In the genomic region with DNA sequence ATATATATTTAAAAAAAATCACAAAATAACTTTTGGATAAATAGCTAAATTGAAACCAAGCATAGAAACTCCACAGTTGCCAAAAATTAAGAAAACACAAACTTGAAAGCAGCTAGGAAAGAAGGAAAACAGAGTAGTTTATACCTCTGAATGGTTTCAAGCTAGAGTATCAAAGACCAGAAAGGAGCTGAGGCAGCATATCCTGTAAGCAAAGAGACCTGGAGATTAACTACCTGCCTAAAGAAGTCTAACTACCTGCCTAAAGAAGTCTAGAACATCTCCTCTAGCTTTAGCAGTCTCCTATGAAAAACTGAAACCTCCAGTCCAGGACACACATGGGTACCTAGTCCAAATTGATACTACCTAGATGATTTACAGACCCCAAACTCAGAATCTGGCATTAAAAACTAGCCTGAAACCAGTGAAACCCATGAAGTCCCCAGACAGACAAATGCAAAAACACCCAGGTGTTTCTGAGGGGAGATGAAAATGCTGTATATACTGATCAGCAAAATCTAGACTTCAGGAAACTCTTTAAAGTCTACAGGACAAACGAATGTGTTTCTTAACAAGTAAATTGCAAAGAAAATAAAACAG, we compare ENCODE assay signal across 25 cellular contexts. TPM values are rescaled to one million over a fixed set of nuclear protein-coding genes. Genes with fewer than 3 reads are reported as not detected.
DNase-seq lines count a peak whose midpoint lies in the region; ATAC-seq and TF ChIP-seq lines count a peak whose summit lies in the region.
"Had no signal": no experiment of that assay in that cellular context is flagged by ENCODE, and none has a peak within 500 bp of the region (broad histone marks: within the 10 kb centered on the region; RNA-seq: fewer than 3 reads in every experiment).

No MANE protein-coding gene starts in this region.

- peaks cover 6% of the 10 kb centered on the region for H3K36me3 Mint-ChIP-seq in activated CD8-positive, alpha-beta T cell treated with anti-CD3 and anti-CD28 coated beads for 36 hours (ENCODE audit: low read depth)
- H3K36me3 Mint-ChIP-seq in activated CD8-positive, alpha-beta T cell treated with anti-CD3 and anti-CD28 coated beads, Interleukin-2, amount 10 ng/mL, durations not matched to agents 7 days and 5 days (ENCODE audit: low read depth), result peaks cover 12% of the 10 kb centered on the region
- peaks cover 8% of the 10 kb centered on the region for H3K36me3 Mint-ChIP-seq in neural crest cell (ENCODE audit: low read depth)

- WGBS in suprapubic skin, result 80% methylated on average over 1 of the region's 1 CpG

- no peaks in the 10 kb centered on the region for H3K36me3 ChIP-seq in MM.1S (replicated peaks; ENCODE audit: insufficient read depth, low read length)
- H3K36me3 ChIP-seq in suprapubic skin, result peaks cover 12% of the 10 kb centered on the region
- H3K36me3 ChIP-seq: sigmoid colon had no signal

- ATAC-seq in activated CD8-positive, alpha-beta T cell treated with anti-CD3 and anti-CD28 coated beads for 36 hours, result no peak
- no peak for ATAC-seq in activated CD8-positive, alpha-beta T cell treated with anti-CD3 and anti-CD28 coated beads, Interleukin-2, amount 10 ng/mL, durations not matched to agents 7 days and 5 days
- peak; percentile 64 for ATAC-seq in GM19455 (IDR thresholded peaks at IDR 0.05; ENCODE audit: unreplicated experiment)
- ATAC-seq in HG03439 (IDR thresholded peaks at IDR 0.05; ENCODE audit: unreplicated experiment), result no peak
- no peak for ATAC-seq in GM19463 (IDR thresholded peaks at IDR 0.05; ENCODE audit: unreplicated experiment)
- ATAC-seq: gastroesophageal sphincter had no signal

- no peaks in the 10 kb centered on the region for H3K9me2 ChIP-seq in MM.1S (replicated peaks; ENCODE audit: insufficient read depth, low read length)

- TF ChIP-seq CTCF in activated CD8-positive, alpha-beta T cell treated with anti-CD3 and anti-CD28 coated beads for 36 hours (IDR thresholded peaks at IDR 0.05), result no peak
- TF ChIP-seq CTCF in MM.1S (IDR thresholded peaks at IDR 0.05; ENCODE audit: low read length), result no peak
- no peak for TF ChIP-seq CTCF in neural crest cell (conservative IDR thresholded peaks at IDR 0.05)
- TF ChIP-seq CTCF in suprapubic skin (IDR thresholded peaks at IDR 0.05), result no peak

- TF ChIP-seq EP300 in suprapubic skin (IDR thresholded peaks at IDR 0.05), result no peak

- DNase-seq in activated CD8-positive, alpha-beta T cell treated with anti-CD3 and anti-CD28 coated beads for 36 hours, result no peak
- DNase-seq in activated CD8-positive, alpha-beta T cell treated with anti-CD3 and anti-CD28 coated beads, Interleukin-2, amount 10 ng/mL, durations not matched to agents 7 days and 5 days, result no peak
- DNase-seq in MM.1S (peak; percentile 79), neural crest cell (ENCODE audit: low read depth, low spot score) (no peak), suprapubic skin (ENCODE audit: low spot score in 2 of 2) (no peak)
- DNase-seq: activated CD4-positive, alpha-beta T cell treated with anti-CD3 and anti-CD28 coated beads for 48 hours; caudate nucleus; hypothalamus; immature natural killer cell; mesenchymal stem cell; NCI-H1092 treated with DMSO at 0.1 percent for 48 hours; NCI-H187 treated with DMSO at 0.1 percent for 48 hours; NCI-H526; PC-9; Right ventricle myocardium superior; sigmoid colon; stimulated activated CD4-positive, alpha-beta T cell treated with anti-CD3 and anti-CD28 coated beads, Interleukin-15, amount 100 ng/mL, for 24 hours had no signal

- peak overlapping the region; percentile 5 for H3K27ac Mint-ChIP-seq in activated CD8-positive, alpha-beta T cell treated with anti-CD3 and anti-CD28 coated beads for 36 hours
- no peak overlapping the region for H3K27ac Mint-ChIP-seq in activated CD8-positive, alpha-beta T cell treated with anti-CD3 and anti-CD28 coated beads, Interleukin-2, amount 10 ng/mL, durations not matched to agents 7 days and 5 days
- H3K27ac Mint-ChIP-seq in neural crest cell (ENCODE audit: unreplicated experiment), result peak overlapping the region; percentile 12
- H3K27ac Mint-ChIP-seq: activated naive CD8-positive, alpha-beta T cell; progenitor cell of endocrine pancreas had no signal

- no peaks in the 10 kb centered on the region for H3K9me3 Mint-ChIP-seq in activated CD8-positive, alpha-beta T cell treated with anti-CD3 and anti-CD28 coated beads for 36 hours
- no peaks in the 10 kb centered on the region for H3K9me3 Mint-ChIP-seq in activated CD8-positive, alpha-beta T cell treated with anti-CD3 and anti-CD28 coated beads, Interleukin-2, amount 10 ng/mL, durations not matched to agents 7 days and 5 days (ENCODE audit: insufficient read depth)
- no peaks in the 10 kb centered on the region for H3K9me3 Mint-ChIP-seq in neural crest cell
- H3K9me3 Mint-ChIP-seq: immature natural killer cell had no signal

- peaks cover 72% of the 10 kb centered on the region for H3K79me2 ChIP-seq in MM.1S (ENCODE audit: low read length)

- POLR2A ChIA-PET in activated CD8-positive, alpha-beta T cell treated with anti-CD3 and anti-CD28 coated beads for 36 hours (lab: Charles Lee), result no interaction called here
- POLR2A ChIA-PET in activated CD8-positive, alpha-beta T cell treated with anti-CD3 and anti-CD28 coated beads, Interleukin-2, amount 10 ng/mL, durations not matched to agents 7 days and 5 days (lab: Charles Lee), result no interaction called here

- no peaks in the 10 kb centered on the region for H3K9me3 ChIP-seq in MM.1S (replicated peaks; ENCODE audit: insufficient read depth, low read length)
- no peaks in the 10 kb centered on the region for H3K9me3 ChIP-seq in suprapubic skin
- H3K9me3 ChIP-seq: gastroesophageal sphincter, neutrophil, sigmoid colon had no signal

- intact Hi-C loops in activated CD8-positive, alpha-beta T cell treated with anti-CD3 and anti-CD28 coated beads for 36 hours (cut with micrococcal nuclease), result no loop called here

- TF ChIP-seq POLR2A in suprapubic skin (IDR thresholded peaks at IDR 0.05), result no peak

- H3K4me3 ChIP-seq in MM.1S (ENCODE audit: low read length) (peak overlapping the region; percentile 30), suprapubic skin (no peak overlapping the region)
- H3K4me3 ChIP-seq: gastroesophageal sphincter, PC-9, sigmoid colon had no signal

- H3K27me3 Mint-ChIP-seq in activated CD8-positive, alpha-beta T cell treated with anti-CD3 and anti-CD28 coated beads for 36 hours, result no peaks in the 10 kb centered on the region
- no peaks in the 10 kb centered on the region for H3K27me3 Mint-ChIP-seq in activated CD8-positive, alpha-beta T cell treated with anti-CD3 and anti-CD28 coated beads, Interleukin-2, amount 10 ng/mL, durations not matched to agents 7 days and 5 days (ENCODE audit: low read depth)
- no peaks in the 10 kb centered on the region for H3K27me3 Mint-ChIP-seq in neural crest cell (ENCODE audit: low read depth)
- H3K27me3 Mint-ChIP-seq: activated naive CD8-positive, alpha-beta T cell; progenitor cell of endocrine pancreas had no signal

- H3K4me3 Mint-ChIP-seq in activated CD8-positive, alpha-beta T cell treated with anti-CD3 and anti-CD28 coated beads for 36 hours, result no peak overlapping the region
- no peak overlapping the region for H3K4me3 Mint-ChIP-seq in activated CD8-positive, alpha-beta T cell treated with anti-CD3 and anti-CD28 coated beads, Interleukin-2, amount 10 ng/mL, durations not matched to agents 7 days and 5 days
- H3K4me3 Mint-ChIP-seq in neural crest cell, result no peak overlapping the region
- H3K4me3 Mint-ChIP-seq: activated naive CD8-positive, alpha-beta T cell; immature natural killer cell had no signal

- peaks cover 25% of the 10 kb centered on the region for H3F3A ChIP-seq in MM.1S (ENCODE audit: insufficient read depth, low read length)

- peak overlapping the region; percentile 54 for H3K4me2 ChIP-seq in MM.1S (ENCODE audit: low read depth, low read length)
- H3K4me2 ChIP-seq: PC-9 had no signal

- peak overlapping the region; percentile 9; the same call in 1 of the 2 replicates for H3K9ac ChIP-seq in MM.1S (ENCODE audit: low read length)

- CTCF ChIA-PET in activated CD8-positive, alpha-beta T cell treated with anti-CD3 and anti-CD28 coated beads for 36 hours (lab: Charles Lee), result no interaction called here
- CTCF ChIA-PET in activated CD8-positive, alpha-beta T cell treated with anti-CD3 and anti-CD28 coated beads, Interleukin-2, amount 10 ng/mL, durations not matched to agents 7 days and 5 days (lab: Charles Lee), result no interaction called here

- no peak overlapping the region for H2AFZ ChIP-seq in MM.1S (ENCODE audit: low read length)
- H2AFZ ChIP-seq: PC-9 had no signal

- peaks cover 25% of the 10 kb centered on the region for H3K4me1 Mint-ChIP-seq in activated CD8-positive, alpha-beta T cell treated with anti-CD3 and anti-CD28 coated beads for 36 hours (ENCODE audit: low read depth)
- peaks cover 5% of the 10 kb centered on the region for H3K4me1 Mint-ChIP-seq in activated CD8-positive, alpha-beta T cell treated with anti-CD3 and anti-CD28 coated beads, Interleukin-2, amount 10 ng/mL, durations not matched to agents 7 days and 5 days (ENCODE audit: low read depth)
- peaks cover 8% of the 10 kb centered on the region for H3K4me1 Mint-ChIP-seq in neural crest cell

- no peaks in the 10 kb centered on the region for H3K27me3 ChIP-seq in MM.1S (replicated peaks; ENCODE audit: insufficient read depth, low read length)
- no peaks in the 10 kb centered on the region for H3K27me3 ChIP-seq in suprapubic skin
- H3K27me3 ChIP-seq: gastroesophageal sphincter, neutrophil, sigmoid colon had no signal

- no peaks in the 10 kb centered on the region for H4K20me1 ChIP-seq in MM.1S (ENCODE audit: insufficient read depth, low read length)

- H3K27ac ChIP-seq in MM.1S (ENCODE audit: low read length) (peak overlapping the region; percentile 75), suprapubic skin (no peak overlapping the region)
- H3K27ac ChIP-seq: 22Rv1, gastroesophageal sphincter, neutrophil, PC-9, sigmoid colon had no signal

- peaks cover 37% of the 10 kb centered on the region for H3K4me1 ChIP-seq in MM.1S (ENCODE audit: low read length)
- peaks cover 7% of the 10 kb centered on the region for H3K4me1 ChIP-seq in suprapubic skin

RNA-seq across cellular contexts. Expression of gene APPBP2, which starts 17.6 kb away (rescaled TPM):
- 10 to 100 TPM; 22.5 to 22.8 TPM for total RNA-seq in activated CD8-positive, alpha-beta T cell treated with anti-CD3 and anti-CD28 coated beads for 36 hours
- 10 to 100 TPM; 25.9 to 27.2 TPM for total RNA-seq in activated CD8-positive, alpha-beta T cell treated with anti-CD3 and anti-CD28 coated beads, Interleukin-2, amount 10 ng/mL, durations not matched to agents 7 days and 5 days
- total RNA-seq in neural crest cell (55.3 and 59.2 TPM in 2 replicates), suprapubic skin (10 to 100 TPM; 15.4 to 26.3 (median 17.8) TPM)
